ENCODE assay signal across 8 cellular contexts in genomic region chr6:16136536-16137450, GRCh38. TPM values are rescaled to one million over a fixed set of nuclear protein-coding genes. Genes with fewer than 3 reads are reported as not detected.
DNase-seq lines count a peak whose midpoint lies in the region; ATAC-seq, FAIRE-seq and TF ChIP-seq lines count a peak whose summit lies in the region.

No MANE protein-coding gene starts in this region.

- FAIRE-seq in A549 (lab: Jason Lieb, UNC), result no peak

- TF ChIP-seq CTCF in A549 (IDR thresholded peaks at IDR 0.05) (no peak), esophagus squamous epithelium (IDR thresholded peaks at IDR 0.05) (no peak), endodermal cell (conservative IDR thresholded peaks at IDR 0.05) (no peak)

- H3K4me3 ChIP-seq in A549 (no peak overlapping the region), esophagus squamous epithelium (peak overlapping the region in 1 of 4 donors; percentile 25), endodermal cell (ENCODE audit: low read length) (no peak overlapping the region)

- H3K27ac Mint-ChIP-seq in endodermal cell, result no peak overlapping the region

- CTCF ChIA-PET in A549 (lab: Yijun Ruan, JAX), result interaction anchor here (0.6 to 1.4 kb wide), 3 partner anchors 8 to 66 kb away, joined by 3 to 5 read pairs (median 3); partner anchors contain the start of gene MYLIP

- no peaks in the 10 kb centered on the region for H3K27me3 Mint-ChIP-seq in endodermal cell (ENCODE audit: insufficient read depth)

- H3K4me1 Mint-ChIP-seq in endodermal cell, result peaks cover 41% of the 10 kb centered on the region

- no peak overlapping the region for H3K27ac ChIP-seq in A549
- H3K27ac ChIP-seq in esophagus squamous epithelium, result peak overlapping the region in 2 of 4 donors; percentile 1 to 35
- no peak overlapping the region for H3K27ac ChIP-seq in endodermal cell (ENCODE audit: low read depth, low read length)

- ATAC-seq in A549 (no peak), HG02885 (IDR thresholded peaks at IDR 0.05; ENCODE audit: poor library complexity, unreplicated experiment) (peak; percentile 50)

- TF ChIP-seq POLR2A in A549 (IDR thresholded peaks at IDR 0.05; ENCODE audit: low read length) (no peak), esophagus squamous epithelium (IDR thresholded peaks at IDR 0.05) (no peak)

- H3K27me3 ChIP-seq in esophagus squamous epithelium, result no peaks in the 10 kb centered on the region
- H3K27me3 ChIP-seq in endodermal cell (ENCODE audit: control insufficient read depth, insufficient read depth, low read length, poor library complexity, severe bottlenecking), result no peaks in the 10 kb centered on the region

- no peaks in the 10 kb centered on the region for H3K9me3 ChIP-seq in A549
- H3K9me3 ChIP-seq in esophagus squamous epithelium, result no peaks in the 10 kb centered on the region
- H3K9me3 ChIP-seq in endodermal cell (ENCODE audit: control insufficient read depth, low read length), result no peaks in the 10 kb centered on the region

- no peak for TF ChIP-seq RAD21 in A549 (conservative IDR thresholded peaks at IDR 0.05 in 1 of 2, IDR thresholded peaks at IDR 0.05 in 1 of 2)

- H3K36me3 Mint-ChIP-seq in endodermal cell (ENCODE audit: low read depth), result peaks cover 32% of the 10 kb centered on the region

- WGBS in A549 (ENCODE audit: missing lambda C conversion rate), result 69% methylated on average over 5 of the region's 5 CpGs
- WGBS in esophagus squamous epithelium, 2 donors, result 18 to 29% methylated on average over 5 of the region's 5 CpGs
- 93 to 95% methylated on average over 3 to 5 of the region's 5 CpGs for WGBS in endodermal cell (ENCODE audit: insufficient coverage in 1 of 2, insufficient read length in 1 of 2), 2 experiments

- H3K9me3 Mint-ChIP-seq in endodermal cell, result peaks cover 2% of the 10 kb centered on the region

- TF ChIP-seq EP300 in A549 (IDR thresholded peaks at IDR 0.05), result no peak

- H3K4me2 ChIP-seq in A549, result peak overlapping the region; percentile 43

- POLR2A ChIA-PET in A549 (lab: Yijun Ruan, JAX), result interaction anchor here (2.3 kb wide), 1 partner anchor 8 kb away, joined by 10 read pairs; the partner anchor contains the start of gene MYLIP

- H3K9ac ChIP-seq in endodermal cell (ENCODE audit: extremely low read depth, low read length, poor library complexity, severe bottlenecking), result no peak overlapping the region

- no peak overlapping the region for H3K4me3 Mint-ChIP-seq in endodermal cell

- peak in 1 of 2 experiments; percentile 5 for DNase-seq in A549 (ENCODE audit: low read depth in 1 of 2, low spot score in 1 of 2)
- peak; percentile 30 for DNase-seq in activated T-cell treated with anti-CD3 and anti-CD28 coated beads for 24 hours (ENCODE audit: low read depth)
- DNase-seq in fibroblast of the conjunctiva (ENCODE audit: low read depth), result peak; percentile 71
- peak; percentile 56 for DNase-seq in stimulated activated CD4-positive, alpha-beta T cell treated with anti-CD3 and anti-CD28 coated beads, Interleukin-2, amount 100 ng/mL, for 4 hours (ENCODE audit: low read depth)
- DNase-seq in esophagus squamous epithelium (lab: John Stamatoyannopoulos, UW), result no peak
- DNase-seq in endodermal cell, result no peak
- DNase-seq in C1 segment of cervical spinal cord (lab: John Stamatoyannopoulos, UW), result no peak

- H3K36me3 ChIP-seq in esophagus squamous epithelium (peaks cover 0 to 28% (median 3%) of the 10 kb centered on the region in 3 donors), endodermal cell (ENCODE audit: control insufficient read depth, insufficient read depth, low read length) (peaks cover 15% of the 10 kb centered on the region)

- H3K4me1 ChIP-seq in A549 (peaks cover 60% of the 10 kb centered on the region), esophagus squamous epithelium (peaks cover 29 to 92% (median 59%) of the 10 kb centered on the region in 3 donors), endodermal cell (ENCODE audit: control insufficient read depth, insufficient read depth, low read length) (peaks cover 12% of the 10 kb centered on the region)

- intact Hi-C loops in esophagus squamous epithelium (cut with DNase I), result no loop called here

TF ChIP-seq in A549, 52 proteins besides CTCF, POLR2A, EP300 and RAD21:
- TF ChIP-seq GATA3 (IDR thresholded peaks at IDR 0.05; ENCODE audit: borderline replicate concordance), result no peak
- TF ChIP-seq KDM1A (IDR thresholded peaks at IDR 0.05; ENCODE audit: low read depth), result no peak
- TF ChIP-seq CBX8 (IDR thresholded peaks at IDR 0.05), result no peak
- no peak for TF ChIP-seq ZSCAN20 (CRISPR knock-in tag; IDR thresholded peaks at IDR 0.05)
- TF ChIP-seq HMGXB4 (CRISPR knock-in tag; IDR thresholded peaks at IDR 0.05; ENCODE audit: borderline replicate concordance), result no peak
- no peak for TF ChIP-seq RCOR1 (IDR thresholded peaks at IDR 0.05; ENCODE audit: low read depth, low read length)
- TF ChIP-seq FOXS1 (CRISPR knock-in tag; IDR thresholded peaks at IDR 0.05), result no peak
- no peak for TF ChIP-seq HEYL (CRISPR knock-in tag; IDR thresholded peaks at IDR 0.05)
- no peak for TF ChIP-seq RFX5 (IDR thresholded peaks at IDR 0.05)
- TF ChIP-seq E2F6 (IDR thresholded peaks at IDR 0.05; ENCODE audit: borderline replicate concordance, low read depth), result no peak
- no peak for TF ChIP-seq KDM5A (IDR thresholded peaks at IDR 0.05)
- TF ChIP-seq ZNF302 (CRISPR knock-in tag; IDR thresholded peaks at IDR 0.05), result no peak
- no peak for TF ChIP-seq HOXB5 (CRISPR knock-in tag; IDR thresholded peaks at IDR 0.05)
- no peak for TF ChIP-seq EHMT2 (IDR thresholded peaks at IDR 0.05; ENCODE audit: low read depth)
- TF ChIP-seq PHF8 (IDR thresholded peaks at IDR 0.05; ENCODE audit: borderline replicate concordance, low read depth), result no peak

RNA-seq across cellular contexts. Expression of gene MYLIP, which starts 7.9 kb away (rescaled TPM):
- polyA plus RNA-seq in A549 (2011; rRNA removed) (8.6 and 9.1 TPM in 2 replicates), A549 (2017; fragmentation: RNase III; extraction: RNeasy Plus Mini Kit Qiagen cat#74134 plus additional on column Dnase treatment) (2.0 to 2.3 TPM (median 2.3 TPM) in 3 replicates)
- polyA plus RNA-seq in A549 (2012; cell fraction: cytosol; rRNA removed), result 4.1 and 4.5 TPM in 2 replicates
- polyA plus RNA-seq in A549 (2012; cell fraction: nucleus; rRNA removed), result 5.2 TPM in 2 replicates
- polyA minus RNA-seq in A549 (2011; rRNA and poly(A)+ RNA removed), result 11.2 and 13.0 TPM in 2 replicates
- total RNA-seq in esophagus squamous epithelium (10 to 100 TPM in 3 of 4 donors, 1 to 10 TPM in 1; 8.6 to 32.0 (median 17.5) TPM), endodermal cell (10 to 100 TPM; 25.8 to 30.2 TPM)
- 8.4 TPM for polyA plus RNA-seq in endodermal cell (2013, experiment 1 of 2)
- polyA plus RNA-seq in endodermal cell (2013, experiment 2 of 2), result 6.5 TPM

Comparison
In these comparisons a context has a peak if more than half of its experiments do, and no peak if none do; other contexts are left out.
1. DNase-seq: peak in activated T-cell treated with anti-CD3 and anti-CD28 coated beads for 24 hours (single experiment), fibroblast of the conjunctiva (single experiment) and stimulated activated CD4-positive, alpha-beta T cell treated with anti-CD3 and anti-CD28 coated beads, Interleukin-2, amount 100 ng/mL, for 4 hours (single experiment); none in esophagus squamous epithelium (single experiment), endodermal cell (single experiment) and C1 segment of cervical spinal cord (0 of 14).